ENCODE assay signal across 8 cellular contexts in genomic region chr2:155836439-155836838, GRCh38.
"Had no signal": no experiment of that assay in that cellular context is flagged by ENCODE, and none has a peak within 500 bp of the region (broad histone marks: within the 10 kb centered on the region; RNA-seq: fewer than 3 reads in every experiment).

No MANE protein-coding gene starts in this region.

- H3K4me2 ChIP-seq: KMS-11 had no signal

- DNase-seq: GOT3, H9, HCEC 1CT, KBM-7 had no signal

- FAIRE-seq: H54, HepG2 had no signal

- H3K27ac ChIP-seq: HL-60, KMS-11 had no signal

- H3K9ac ChIP-seq: KMS-11 had no signal
